16 cellular contexts compared by ENCODE assay signal in genomic region chr4:87071401-87071800, GRCh38.
A peak's percentile ranks its signal among the peaks of the same experiment; 100 is the strongest.
DNase-seq lines count a peak whose midpoint lies in the region; ATAC-seq and TF ChIP-seq lines count a peak whose summit lies in the region.
"Had no signal": no experiment of that assay in that cellular context is flagged by ENCODE, and none has a peak within 500 bp of the region (broad histone marks: within the 10 kb centered on the region; RNA-seq: fewer than 3 reads in every experiment).

No MANE protein-coding gene starts in this region.

- TF ChIP-seq CTCF in psoas muscle (IDR thresholded peaks at IDR 0.05) (no peak), vagina (IDR thresholded peaks at IDR 0.05) (no peak), mesothelial cell of epicardium (IDR thresholded peaks at IDR 0.05; ENCODE audit: unreplicated experiment) (no peak)

- H3K36me3 ChIP-seq in psoas muscle (ENCODE audit: insufficient read depth in 1 of 2, low read depth in 1 of 2) = no peaks in the 10 kb centered on the region
- no peaks in the 10 kb centered on the region for H3K36me3 ChIP-seq in vagina
- H3K36me3 ChIP-seq: ovary, tibial nerve had no signal

- H3K4me3 ChIP-seq in psoas muscle (no peak overlapping the region), vagina (no peak overlapping the region)
- H3K4me3 ChIP-seq: ovary, tibial nerve had no signal

- no peaks in the 10 kb centered on the region for H3K9me3 Mint-ChIP-seq in central memory CD8-positive, alpha-beta T cell
- peaks cover 3% of the 10 kb centered on the region for H3K9me3 Mint-ChIP-seq in mesothelial cell of epicardium
- H3K9me3 Mint-ChIP-seq: activated CD4-positive, alpha-beta memory T cell treated with anti-CD3 and anti-CD28 coated beads for 36 hours; activated naive CD4-positive, alpha-beta T cell treated with anti-CD3 and anti-CD28 coated beads, Interleukin-2, amount 10 ng/mL, durations not matched to agents 7 days and 5 days had no signal

- DNase-seq in NCI-H524 (lab: John Stamatoyannopoulos, UW) (peak; percentile 37 to 65), NCI-H524 treated with DMSO at 0.1 percent for 48 hours (lab: John Stamatoyannopoulos, UW) (no peak), NCI-H2171 (lab: John Stamatoyannopoulos, UW) (peak; percentile 2), psoas muscle (no peak), vagina (ENCODE audit: extremely low spot score in 2 of 2) (no peak), mesothelial cell of epicardium (ENCODE audit: low spot score in 2 of 2, unreplicated experiment in 2 of 2) (no peak), islet precursor cell (no peak)
- no peak for DNase-seq in central memory CD8-positive, alpha-beta T cell (ENCODE audit: low spot score in 2 of 2)
- DNase-seq: activated CD4-positive, alpha-beta memory T cell treated with anti-CD3 and anti-CD28 coated beads for 36 hours; activated naive CD4-positive, alpha-beta T cell treated with anti-CD3 and anti-CD28 coated beads, Interleukin-2, amount 10 ng/mL, durations not matched to agents 7 days and 5 days; central memory CD4-positive, alpha-beta T cell; NCI-H187 treated with DMSO at 0.1 percent for 48 hours; ovary; stimulated activated CD4-positive, alpha-beta T cell treated with anti-CD3 and anti-CD28 coated beads, Interleukin-15, amount 100 ng/mL, for 24 hours had no signal

- H3K9me3 ChIP-seq in psoas muscle = no peaks in the 10 kb centered on the region
- no peaks in the 10 kb centered on the region for H3K9me3 ChIP-seq in vagina
- H3K9me3 ChIP-seq: ovary, tibial nerve had no signal

- no peak for ATAC-seq in central memory CD8-positive, alpha-beta T cell (replicated peaks; ENCODE audit: extremely low read depth, poor library complexity, severe bottlenecking)
- peak in 1 of 4 donors; percentile 34 for ATAC-seq in psoas muscle

- H3K27me3 Mint-ChIP-seq in central memory CD8-positive, alpha-beta T cell = no peaks in the 10 kb centered on the region
- H3K27me3 Mint-ChIP-seq in mesothelial cell of epicardium (ENCODE audit: low read depth) = no peaks in the 10 kb centered on the region
- H3K27me3 Mint-ChIP-seq: activated CD4-positive, alpha-beta memory T cell treated with anti-CD3 and anti-CD28 coated beads for 36 hours; activated naive CD4-positive, alpha-beta T cell treated with anti-CD3 and anti-CD28 coated beads, Interleukin-2, amount 10 ng/mL, durations not matched to agents 7 days and 5 days had no signal

- H3K27me3 ChIP-seq in psoas muscle (ENCODE audit: insufficient read depth in 3 of 3, low read length in 2 of 3) (no peaks in the 10 kb centered on the region), vagina (no peaks in the 10 kb centered on the region)
- H3K27me3 ChIP-seq: ovary, tibial nerve had no signal

- peak overlapping the region; percentile 90 for H3K27ac ChIP-seq in psoas muscle
- no peak overlapping the region for H3K27ac ChIP-seq in vagina
- H3K27ac ChIP-seq: epithelial cell of prostate, ovary, tibial nerve had no signal

- intact Hi-C loops in psoas muscle (cut with DNase I) (no loop called here), vagina (cut with DNase I) (no loop called here)

- peaks cover 82% of the 10 kb centered on the region for H3K4me1 ChIP-seq in psoas muscle
- peaks cover 90% of the 10 kb centered on the region for H3K4me1 ChIP-seq in vagina

- H3K4me1 Mint-ChIP-seq in central memory CD8-positive, alpha-beta T cell = peaks cover 47% of the 10 kb centered on the region
- peaks cover 26% of the 10 kb centered on the region for H3K4me1 Mint-ChIP-seq in mesothelial cell of epicardium

- 64 to 70% (median 69%) methylated on average over 3 of the region's 3 CpGs for WGBS in psoas muscle, 3 donors

- H3K4me3 Mint-ChIP-seq in central memory CD8-positive, alpha-beta T cell = no peak overlapping the region
- no peak overlapping the region for H3K4me3 Mint-ChIP-seq in mesothelial cell of epicardium
- H3K4me3 Mint-ChIP-seq: activated CD4-positive, alpha-beta memory T cell treated with anti-CD3 and anti-CD28 coated beads for 36 hours; activated naive CD4-positive, alpha-beta T cell treated with anti-CD3 and anti-CD28 coated beads, Interleukin-2, amount 10 ng/mL, durations not matched to agents 7 days and 5 days had no signal

- peak overlapping the region; percentile 0 for H3K27ac Mint-ChIP-seq in central memory CD8-positive, alpha-beta T cell (ENCODE audit: low read depth)
- no peak overlapping the region for H3K27ac Mint-ChIP-seq in mesothelial cell of epicardium
- H3K27ac Mint-ChIP-seq: activated CD4-positive, alpha-beta memory T cell treated with anti-CD3 and anti-CD28 coated beads for 36 hours; activated naive CD4-positive, alpha-beta T cell treated with anti-CD3 and anti-CD28 coated beads, Interleukin-2, amount 10 ng/mL, durations not matched to agents 7 days and 5 days had no signal

- no peaks in the 10 kb centered on the region for H3K36me3 Mint-ChIP-seq in central memory CD8-positive, alpha-beta T cell (ENCODE audit: insufficient read depth)
- no peaks in the 10 kb centered on the region for H3K36me3 Mint-ChIP-seq in mesothelial cell of epicardium

- TF ChIP-seq POLR2A in vagina (IDR thresholded peaks at IDR 0.05) = no peak

Comparison
In these comparisons a context has a peak if more than half of its experiments do, and no peak if none do; other contexts are left out.
1. DNase-seq: peak in NCI-H524 (2 of 2) and NCI-H2171 (single experiment); none in NCI-H524 treated with DMSO at 0.1 percent for 48 hours (single experiment), central memory CD8-positive, alpha-beta T cell (0 of 2), psoas muscle (0 of 2), vagina (0 of 2), mesothelial cell of epicardium (0 of 2) and islet precursor cell (single experiment).